Comparison of ENCODE assay signal across 1 cellular context in the genomic region with DNA sequence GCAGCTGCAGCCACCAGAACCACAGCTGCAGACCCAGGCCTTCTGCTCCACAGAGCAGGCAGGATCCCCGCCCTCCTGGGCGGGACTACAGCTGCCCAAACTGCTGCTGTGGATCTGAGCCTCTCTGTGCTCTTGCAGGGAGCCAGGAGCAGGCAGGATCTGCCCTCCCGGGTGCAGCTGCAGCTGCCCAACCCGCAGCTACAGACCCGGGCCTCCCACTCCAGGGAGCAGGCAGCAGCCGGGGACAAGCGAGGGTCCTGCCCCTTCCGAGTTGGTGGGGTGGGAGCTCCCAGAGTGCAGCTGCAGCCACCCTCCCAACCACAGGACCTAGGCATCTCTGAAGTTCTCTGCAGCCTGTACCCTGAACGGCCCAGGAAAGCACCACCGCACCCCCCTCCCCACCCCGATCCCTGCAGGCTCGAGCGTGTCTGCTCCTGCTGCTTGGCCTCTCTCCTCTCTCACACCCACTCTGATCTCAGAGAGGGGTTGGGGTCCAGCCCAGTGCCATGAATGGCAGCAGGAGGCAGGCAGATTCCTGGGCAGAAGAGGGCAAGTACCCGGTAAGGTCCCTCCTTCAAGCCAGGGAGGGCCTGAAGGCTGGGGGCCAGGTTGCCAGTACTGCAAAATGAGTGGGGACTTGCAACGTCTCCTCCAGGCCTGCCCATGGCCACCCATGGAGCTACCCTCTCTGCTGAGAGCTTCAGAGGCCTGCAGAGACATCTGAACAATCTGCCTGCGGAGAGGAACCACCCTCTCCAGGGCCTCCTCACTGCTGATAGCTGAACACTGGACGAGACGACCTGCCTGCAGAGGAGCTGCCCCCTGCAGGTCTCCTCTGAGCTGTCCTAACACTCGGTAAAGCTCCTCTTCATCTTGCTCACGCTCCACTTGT.
TF ChIP-seq lines count a peak whose summit lies in the region.

No MANE protein-coding gene starts in this region.

TF ChIP-seq in HepG2, 621 proteins besides CTCF, POLR2A, EP300 and RAD21 (continued from another document and continues in another):
- TF ChIP-seq, protein P1, sequence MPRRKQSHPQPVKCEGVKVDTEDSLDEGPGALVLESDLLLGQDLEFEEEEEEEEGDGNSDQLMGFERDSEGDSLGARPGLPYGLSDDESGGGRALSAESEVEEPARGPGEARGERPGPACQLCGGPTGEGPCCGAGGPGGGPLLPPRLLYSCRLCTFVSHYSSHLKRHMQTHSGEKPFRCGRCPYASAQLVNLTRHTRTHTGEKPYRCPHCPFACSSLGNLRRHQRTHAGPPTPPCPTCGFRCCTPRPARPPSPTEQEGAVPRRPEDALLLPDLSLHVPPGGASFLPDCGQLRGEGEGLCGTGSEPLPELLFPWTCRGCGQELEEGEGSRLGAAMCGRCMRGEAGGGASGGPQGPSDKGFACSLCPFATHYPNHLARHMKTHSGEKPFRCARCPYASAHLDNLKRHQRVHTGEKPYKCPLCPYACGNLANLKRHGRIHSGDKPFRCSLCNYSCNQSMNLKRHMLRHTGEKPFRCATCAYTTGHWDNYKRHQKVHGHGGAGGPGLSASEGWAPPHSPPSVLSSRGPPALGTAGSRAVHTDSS (CRISPR knock-in tag; conservative IDR thresholded peaks at IDR 0.05), result no peak
- TF ChIP-seq ZNF260 (CRISPR knock-in tag; IDR thresholded peaks at IDR 0.05; ENCODE audit: borderline replicate concordance, low read depth) (no peak), MTA1 (CRISPR knock-in tag; IDR thresholded peaks at IDR 0.05; ENCODE audit: borderline replicate concordance) (no peak), TOE1 (CRISPR knock-in tag; IDR thresholded peaks at IDR 0.05) (no peak), TBP (CRISPR knock-in tag; IDR thresholded peaks at IDR 0.05) (no peak), GATAD2A (CRISPR knock-in tag; IDR thresholded peaks at IDR 0.05) (0 out of 2 replicates have a peak, but pooled peaks have one; percentile 37), KLF11 (CRISPR knock-in tag; IDR thresholded peaks at IDR 0.05) (no peak), NFE2 (CRISPR knock-in tag; IDR thresholded peaks at IDR 0.05) (no peak), ZNF703 (CRISPR knock-in tag; IDR thresholded peaks at IDR 0.05; ENCODE audit: borderline replicate concordance) (no peak), HCFC1 (IDR thresholded peaks at IDR 0.05; ENCODE audit: low read depth, low read length) (no peak), MEF2D (CRISPR knock-in tag; IDR thresholded peaks at IDR 0.05) (0 out of 2 replicates have a peak, but pooled peaks have one; percentile 17), HNRNPL (IDR thresholded peaks at IDR 0.05; ENCODE audit: low read depth, low read length) (peak; percentile 53; the same call in 1 of the 2 replicates), ZNF430 (CRISPR knock-in tag; IDR thresholded peaks at IDR 0.05) (no peak), GLI4 (CRISPR knock-in tag; IDR thresholded peaks at IDR 0.05; ENCODE audit: borderline replicate concordance) (0 out of 2 replicates have a peak, but pooled peaks have one; percentile 53), ZSCAN21 (CRISPR knock-in tag; IDR thresholded peaks at IDR 0.05; ENCODE audit: borderline replicate concordance) (no peak; the same call in 1 of the 2 replicates), SAFB2 (CRISPR knock-in tag; IDR thresholded peaks at IDR 0.05; ENCODE audit: borderline replicate concordance, low read depth) (no peak), BRD4 (CRISPR knock-in tag; IDR thresholded peaks at IDR 0.05) (no peak), ZNF780A (CRISPR knock-in tag; IDR thresholded peaks at IDR 0.05) (no peak), SRF (IDR thresholded peaks at IDR 0.05; ENCODE audit: low read depth, low read length) (0 out of 2 replicates have a peak, but pooled peaks have one; percentile 12), ZNF350 (CRISPR knock-in tag; IDR thresholded peaks at IDR 0.05; ENCODE audit: borderline replicate concordance, low read depth) (no peak), REXO4 (CRISPR knock-in tag; IDR thresholded peaks at IDR 0.05; ENCODE audit: borderline replicate concordance) (no peak), TGIF2 (CRISPR knock-in tag; IDR thresholded peaks at IDR 0.05) (peak; percentile 18; the same call in 1 of the 2 replicates), MLLT10 (CRISPR knock-in tag; IDR thresholded peaks at IDR 0.05) (no peak), ZNF570 (CRISPR knock-in tag; IDR thresholded peaks at IDR 0.05; ENCODE audit: borderline replicate concordance) (no peak), ZNF558 (CRISPR knock-in tag; IDR thresholded peaks at IDR 0.05; ENCODE audit: borderline replicate concordance) (0 out of 2 replicates have a peak, but pooled peaks have one; percentile 39), ZNF451 (CRISPR knock-in tag; IDR thresholded peaks at IDR 0.05) (no peak), ZNF274 (CRISPR knock-in tag; IDR thresholded peaks at IDR 0.05) (peak; percentile 62; the same call in 1 of the 2 replicates), ZNF598 (CRISPR knock-in tag; IDR thresholded peaks at IDR 0.05; ENCODE audit: borderline replicate concordance) (0 out of 2 replicates have a peak, but pooled peaks have one; percentile 37), BORCS8-MEF2B (CRISPR knock-in tag; IDR thresholded peaks at IDR 0.05) (no peak)
- TF ChIP-seq, protein P2, sequence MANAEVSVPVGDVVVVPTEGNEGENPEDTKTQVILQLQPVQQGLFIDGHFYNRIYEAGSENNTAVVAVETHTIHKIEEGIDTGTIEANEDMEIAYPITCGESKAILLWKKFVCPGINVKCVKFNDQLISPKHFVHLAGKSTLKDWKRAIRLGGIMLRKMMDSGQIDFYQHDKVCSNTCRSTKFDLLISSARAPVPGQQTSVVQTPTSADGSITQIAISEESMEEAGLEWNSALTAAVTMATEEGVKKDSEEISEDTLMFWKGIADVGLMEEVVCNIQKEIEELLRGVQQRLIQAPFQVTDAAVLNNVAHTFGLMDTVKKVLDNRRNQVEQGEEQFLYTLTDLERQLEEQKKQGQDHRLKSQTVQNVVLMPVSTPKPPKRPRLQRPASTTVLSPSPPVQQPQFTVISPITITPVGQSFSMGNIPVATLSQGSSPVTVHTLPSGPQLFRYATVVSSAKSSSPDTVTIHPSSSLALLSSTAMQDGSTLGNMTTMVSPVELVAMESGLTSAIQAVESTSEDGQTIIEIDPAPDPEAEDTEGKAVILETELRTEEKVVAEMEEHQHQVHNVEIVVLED (CRISPR knock-in tag; IDR thresholded peaks at IDR 0.05; ENCODE audit: borderline replicate concordance), result peak; percentile 36; the same call in 1 of the 2 replicates
- TF ChIP-seq, protein P3, sequence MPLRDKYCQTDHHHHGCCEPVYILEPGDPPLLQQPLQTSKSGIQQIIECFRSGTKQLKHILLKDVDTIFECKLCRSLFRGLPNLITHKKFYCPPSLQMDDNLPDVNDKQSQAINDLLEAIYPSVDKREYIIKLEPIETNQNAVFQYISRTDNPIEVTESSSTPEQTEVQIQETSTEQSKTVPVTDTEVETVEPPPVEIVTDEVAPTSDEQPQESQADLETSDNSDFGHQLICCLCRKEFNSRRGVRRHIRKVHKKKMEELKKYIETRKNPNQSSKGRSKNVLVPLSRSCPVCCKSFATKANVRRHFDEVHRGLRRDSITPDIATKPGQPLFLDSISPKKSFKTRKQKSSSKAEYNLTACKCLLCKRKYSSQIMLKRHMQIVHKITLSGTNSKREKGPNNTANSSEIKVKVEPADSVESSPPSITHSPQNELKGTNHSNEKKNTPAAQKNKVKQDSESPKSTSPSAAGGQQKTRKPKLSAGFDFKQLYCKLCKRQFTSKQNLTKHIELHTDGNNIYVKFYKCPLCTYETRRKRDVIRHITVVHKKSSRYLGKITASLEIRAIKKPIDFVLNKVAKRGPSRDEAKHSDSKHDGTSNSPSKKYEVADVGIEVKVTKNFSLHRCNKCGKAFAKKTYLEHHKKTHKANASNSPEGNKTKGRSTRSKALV (CRISPR knock-in tag; IDR thresholded peaks at IDR 0.05), result peak; percentile 71
- TF ChIP-seq, protein P4, sequence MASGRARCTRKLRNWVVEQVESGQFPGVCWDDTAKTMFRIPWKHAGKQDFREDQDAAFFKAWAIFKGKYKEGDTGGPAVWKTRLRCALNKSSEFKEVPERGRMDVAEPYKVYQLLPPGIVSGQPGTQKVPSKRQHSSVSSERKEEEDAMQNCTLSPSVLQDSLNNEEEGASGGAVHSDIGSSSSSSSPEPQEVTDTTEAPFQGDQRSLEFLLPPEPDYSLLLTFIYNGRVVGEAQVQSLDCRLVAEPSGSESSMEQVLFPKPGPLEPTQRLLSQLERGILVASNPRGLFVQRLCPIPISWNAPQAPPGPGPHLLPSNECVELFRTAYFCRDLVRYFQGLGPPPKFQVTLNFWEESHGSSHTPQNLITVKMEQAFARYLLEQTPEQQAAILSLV (CRISPR knock-in tag; IDR thresholded peaks at IDR 0.05; ENCODE audit: borderline replicate concordance), result no peak
- TF ChIP-seq, protein P5, sequence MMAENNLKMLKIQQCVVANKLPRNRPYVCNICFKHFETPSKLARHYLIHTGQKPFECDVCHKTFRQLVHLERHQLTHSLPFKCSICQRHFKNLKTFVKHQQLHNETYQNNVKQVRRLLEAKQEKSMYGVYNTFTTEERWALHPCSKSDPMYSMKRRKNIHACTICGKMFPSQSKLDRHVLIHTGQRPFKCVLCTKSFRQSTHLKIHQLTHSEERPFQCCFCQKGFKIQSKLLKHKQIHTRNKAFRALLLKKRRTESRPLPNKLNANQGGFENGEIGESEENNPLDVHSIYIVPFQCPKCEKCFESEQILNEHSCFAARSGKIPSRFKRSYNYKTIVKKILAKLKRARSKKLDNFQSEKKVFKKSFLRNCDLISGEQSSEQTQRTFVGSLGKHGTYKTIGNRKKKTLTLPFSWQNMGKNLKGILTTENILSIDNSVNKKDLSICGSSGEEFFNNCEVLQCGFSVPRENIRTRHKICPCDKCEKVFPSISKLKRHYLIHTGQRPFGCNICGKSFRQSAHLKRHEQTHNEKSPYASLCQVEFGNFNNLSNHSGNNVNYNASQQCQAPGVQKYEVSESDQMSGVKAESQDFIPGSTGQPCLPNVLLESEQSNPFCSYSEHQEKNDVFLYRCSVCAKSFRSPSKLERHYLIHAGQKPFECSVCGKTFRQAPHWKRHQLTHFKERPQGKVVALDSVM (CRISPR knock-in tag; IDR thresholded peaks at IDR 0.05), result no peak
- TF ChIP-seq, protein P6, sequence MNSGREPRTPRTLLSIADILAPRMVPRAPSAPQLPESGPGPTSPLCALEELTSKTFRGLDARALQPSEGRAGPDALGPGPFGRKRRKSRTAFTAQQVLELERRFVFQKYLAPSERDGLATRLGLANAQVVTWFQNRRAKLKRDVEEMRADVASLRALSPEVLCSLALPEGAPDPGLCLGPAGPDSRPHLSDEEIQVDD (CRISPR knock-in tag; IDR thresholded peaks at IDR 0.05; ENCODE audit: borderline replicate concordance), result no peak
- TF ChIP-seq, protein P7, sequence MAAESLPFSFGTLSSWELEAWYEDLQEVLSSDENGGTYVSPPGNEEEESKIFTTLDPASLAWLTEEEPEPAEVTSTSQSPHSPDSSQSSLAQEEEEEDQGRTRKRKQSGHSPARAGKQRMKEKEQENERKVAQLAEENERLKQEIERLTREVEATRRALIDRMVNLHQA (CRISPR knock-in tag; IDR thresholded peaks at IDR 0.05), result no peak
- TF ChIP-seq, protein P8, sequence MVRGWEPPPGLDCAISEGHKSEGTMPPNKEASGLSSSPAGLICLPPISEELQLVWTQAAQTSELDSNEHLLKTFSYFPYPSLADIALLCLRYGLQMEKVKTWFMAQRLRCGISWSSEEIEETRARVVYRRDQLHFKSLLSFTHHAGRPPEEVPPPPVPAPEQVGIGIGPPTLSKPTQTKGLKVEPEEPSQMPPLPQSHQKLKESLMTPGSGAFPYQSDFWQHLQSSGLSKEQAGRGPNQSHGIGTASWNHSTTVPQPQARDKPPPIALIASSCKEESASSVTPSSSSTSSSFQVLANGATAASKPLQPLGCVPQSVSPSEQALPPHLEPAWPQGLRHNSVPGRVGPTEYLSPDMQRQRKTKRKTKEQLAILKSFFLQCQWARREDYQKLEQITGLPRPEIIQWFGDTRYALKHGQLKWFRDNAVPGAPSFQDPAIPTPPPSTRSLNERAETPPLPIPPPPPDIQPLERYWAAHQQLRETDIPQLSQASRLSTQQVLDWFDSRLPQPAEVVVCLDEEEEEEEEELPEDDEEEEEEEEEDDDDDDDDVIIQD (CRISPR knock-in tag; IDR thresholded peaks at IDR 0.05; ENCODE audit: low read depth), result no peak
- TF ChIP-seq, protein P9, sequence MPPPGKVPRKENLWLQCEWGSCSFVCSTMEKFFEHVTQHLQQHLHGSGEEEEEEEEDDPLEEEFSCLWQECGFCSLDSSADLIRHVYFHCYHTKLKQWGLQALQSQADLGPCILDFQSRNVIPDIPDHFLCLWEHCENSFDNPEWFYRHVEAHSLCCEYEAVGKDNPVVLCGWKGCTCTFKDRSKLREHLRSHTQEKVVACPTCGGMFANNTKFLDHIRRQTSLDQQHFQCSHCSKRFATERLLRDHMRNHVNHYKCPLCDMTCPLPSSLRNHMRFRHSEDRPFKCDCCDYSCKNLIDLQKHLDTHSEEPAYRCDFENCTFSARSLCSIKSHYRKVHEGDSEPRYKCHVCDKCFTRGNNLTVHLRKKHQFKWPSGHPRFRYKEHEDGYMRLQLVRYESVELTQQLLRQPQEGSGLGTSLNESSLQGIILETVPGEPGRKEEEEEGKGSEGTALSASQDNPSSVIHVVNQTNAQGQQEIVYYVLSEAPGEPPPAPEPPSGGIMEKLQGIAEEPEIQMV (CRISPR knock-in tag; IDR thresholded peaks at IDR 0.05; ENCODE audit: low read depth), result no peak
- TF ChIP-seq, protein P10, sequence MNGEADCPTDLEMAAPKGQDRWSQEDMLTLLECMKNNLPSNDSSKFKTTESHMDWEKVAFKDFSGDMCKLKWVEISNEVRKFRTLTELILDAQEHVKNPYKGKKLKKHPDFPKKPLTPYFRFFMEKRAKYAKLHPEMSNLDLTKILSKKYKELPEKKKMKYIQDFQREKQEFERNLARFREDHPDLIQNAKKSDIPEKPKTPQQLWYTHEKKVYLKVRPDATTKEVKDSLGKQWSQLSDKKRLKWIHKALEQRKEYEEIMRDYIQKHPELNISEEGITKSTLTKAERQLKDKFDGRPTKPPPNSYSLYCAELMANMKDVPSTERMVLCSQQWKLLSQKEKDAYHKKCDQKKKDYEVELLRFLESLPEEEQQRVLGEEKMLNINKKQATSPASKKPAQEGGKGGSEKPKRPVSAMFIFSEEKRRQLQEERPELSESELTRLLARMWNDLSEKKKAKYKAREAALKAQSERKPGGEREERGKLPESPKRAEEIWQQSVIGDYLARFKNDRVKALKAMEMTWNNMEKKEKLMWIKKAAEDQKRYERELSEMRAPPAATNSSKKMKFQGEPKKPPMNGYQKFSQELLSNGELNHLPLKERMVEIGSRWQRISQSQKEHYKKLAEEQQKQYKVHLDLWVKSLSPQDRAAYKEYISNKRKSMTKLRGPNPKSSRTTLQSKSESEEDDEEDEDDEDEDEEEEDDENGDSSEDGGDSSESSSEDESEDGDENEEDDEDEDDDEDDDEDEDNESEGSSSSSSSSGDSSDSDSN (CRISPR knock-in tag; IDR thresholded peaks at IDR 0.05), result peak; percentile 43; the same call in 1 of the 2 replicates
- TF ChIP-seq, protein P11, sequence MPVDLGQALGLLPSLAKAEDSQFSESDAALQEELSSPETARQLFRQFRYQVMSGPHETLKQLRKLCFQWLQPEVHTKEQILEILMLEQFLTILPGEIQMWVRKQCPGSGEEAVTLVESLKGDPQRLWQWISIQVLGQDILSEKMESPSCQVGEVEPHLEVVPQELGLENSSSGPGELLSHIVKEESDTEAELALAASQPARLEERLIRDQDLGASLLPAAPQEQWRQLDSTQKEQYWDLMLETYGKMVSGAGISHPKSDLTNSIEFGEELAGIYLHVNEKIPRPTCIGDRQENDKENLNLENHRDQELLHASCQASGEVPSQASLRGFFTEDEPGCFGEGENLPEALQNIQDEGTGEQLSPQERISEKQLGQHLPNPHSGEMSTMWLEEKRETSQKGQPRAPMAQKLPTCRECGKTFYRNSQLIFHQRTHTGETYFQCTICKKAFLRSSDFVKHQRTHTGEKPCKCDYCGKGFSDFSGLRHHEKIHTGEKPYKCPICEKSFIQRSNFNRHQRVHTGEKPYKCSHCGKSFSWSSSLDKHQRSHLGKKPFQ (CRISPR knock-in tag; IDR thresholded peaks at IDR 0.05; ENCODE audit: insufficient replicate concordance), result no peak
